Comparison of ENCODE assay signal across 12 cellular contexts in the genomic region with DNA sequence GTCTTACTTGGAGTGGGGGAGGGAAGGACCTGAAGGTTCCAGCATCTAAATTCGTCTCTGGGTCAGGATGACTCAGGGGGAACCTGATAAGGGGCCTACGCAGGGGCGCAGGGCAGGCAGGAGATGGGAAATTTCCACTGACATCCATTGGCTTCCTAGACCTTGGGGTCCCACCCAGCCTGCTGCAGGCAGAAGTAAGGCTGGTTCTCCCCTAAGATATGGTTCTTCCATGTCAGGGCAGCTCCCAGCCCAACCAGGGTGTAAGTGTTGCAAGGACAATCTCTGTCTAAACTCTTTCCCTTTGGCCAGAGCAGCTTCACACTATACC. TPM values are rescaled to one million over a fixed set of nuclear protein-coding genes. Genes with fewer than 3 reads are reported as not detected.
A peak's percentile ranks its signal among the peaks of the same experiment; 100 is the strongest.
DNase-seq lines count a peak whose midpoint lies in the region; ATAC-seq and TF ChIP-seq lines count a peak whose summit lies in the region.
"Had no signal": no experiment of that assay in that cellular context is flagged by ENCODE, and none has a peak within 500 bp of the region (broad histone marks: within the 10 kb centered on the region; RNA-seq: fewer than 3 reads in every experiment).

No MANE protein-coding gene starts in this region.

- H3K27me3 ChIP-seq in heart right ventricle (peaks cover 0 to 23% (median 0%) of the 10 kb centered on the region in 7 donors), right cardiac atrium (ENCODE audit: control insufficient read depth, insufficient read depth) (no peaks in the 10 kb centered on the region), parathyroid adenoma (ENCODE audit: control insufficient read depth, insufficient read depth, low read length) (no peaks in the 10 kb centered on the region), aorta (ENCODE audit: control insufficient read depth in 1 of 2, insufficient read depth in 2 of 2, low read length in 1 of 2) (no peaks in the 10 kb centered on the region)

- H3K36me3 Mint-ChIP-seq in activated T-helper 1 cell treated with anti-CD3 and anti-CD28 coated beads, Interleukin-12 subunit alpha, Interleukin-12 subunit beta, Interleukin-2, Interleukin-4 antibody, amounts not matched to agents 30 ng/mL and 10 ng/mL and 1 ng/mL, durations not matched to agents 14 hours and 24 hours and 36 hours (ENCODE audit: low read depth), result no peaks in the 10 kb centered on the region

- peak overlapping the region; percentile 55 for H2AFZ ChIP-seq in parathyroid adenoma

- peaks cover 37% of the 10 kb centered on the region for H3K27me3 Mint-ChIP-seq in activated T-helper 1 cell treated with anti-CD3 and anti-CD28 coated beads, Interleukin-12 subunit alpha, Interleukin-12 subunit beta, Interleukin-2, Interleukin-4 antibody, amounts not matched to agents 30 ng/mL and 10 ng/mL and 1 ng/mL, durations not matched to agents 14 hours and 24 hours and 36 hours (ENCODE audit: insufficient read depth)

- no peak overlapping the region for H3K4me3 Mint-ChIP-seq in activated T-helper 1 cell treated with anti-CD3 and anti-CD28 coated beads, Interleukin-12 subunit alpha, Interleukin-12 subunit beta, Interleukin-2, Interleukin-4 antibody, amounts not matched to agents 30 ng/mL and 10 ng/mL and 1 ng/mL, durations not matched to agents 14 hours and 24 hours and 36 hours

- H3K9me3 ChIP-seq in heart right ventricle, result no peaks in the 10 kb centered on the region
- no peaks in the 10 kb centered on the region for H3K9me3 ChIP-seq in right cardiac atrium (ENCODE audit: control insufficient read depth, low read length)
- no peaks in the 10 kb centered on the region for H3K9me3 ChIP-seq in parathyroid adenoma (ENCODE audit: control insufficient read depth, low read length)
- no peaks in the 10 kb centered on the region for H3K9me3 ChIP-seq in aorta (ENCODE audit: control insufficient read depth, low read length)

- no peak overlapping the region for H3K4me3 ChIP-seq in heart right ventricle
- H3K4me3 ChIP-seq in right cardiac atrium (ENCODE audit: low read length), result no peak overlapping the region
- no peak overlapping the region for H3K4me3 ChIP-seq in parathyroid adenoma (ENCODE audit: low read depth, low read length)
- no peak overlapping the region for H3K4me3 ChIP-seq in aorta (ENCODE audit: low read length in 2 of 2)

- TF ChIP-seq CTCF in heart right ventricle (IDR thresholded peaks at IDR 0.05) (no peak), parathyroid adenoma (IDR thresholded peaks at IDR 0.05) (no peak)

- no peak overlapping the region for H3K4me2 ChIP-seq in parathyroid adenoma (ENCODE audit: low read length)

- H3K27ac ChIP-seq in heart right ventricle (peak overlapping the region; percentile 31 to 100 (median 98)), right cardiac atrium (ENCODE audit: low read length) (peak overlapping the region; percentile 92), parathyroid adenoma (peak overlapping the region; percentile 87), aorta (ENCODE audit: low read depth in 1 of 2, low read length in 2 of 2) (peak overlapping the region; percentile 58 to 62)

- intact Hi-C loops in heart right ventricle (cut with DNase I) (loop anchor here in 1 of 10 donors (5.0 kb wide), 1 partner anchor 75 kb away; the partner anchor contains the start of gene TMEM253), Right ventricle myocardium superior (cut with DNase I) (no loop called here), right cardiac atrium (cut with DNase I) (no loop called here), aorta (cut with DNase I) (loop anchor here in 1 of 2 donors (5.0 kb wide), 1 partner anchor 65 kb away; no protein-coding TSS in a partner anchor)
- intact Hi-C loops in activated T-helper 1 cell treated with anti-CD3 and anti-CD28 coated beads, Interleukin-12 subunit alpha, Interleukin-12 subunit beta, Interleukin-2, Interleukin-4 antibody, amounts not matched to agents 30 ng/mL and 10 ng/mL and 1 ng/mL, durations not matched to agents 14 hours and 24 hours and 36 hours (cut with micrococcal nuclease), result no loop called here

- H3K9ac ChIP-seq in parathyroid adenoma, result no peak overlapping the region

- peaks cover 12% of the 10 kb centered on the region for H3K79me2 ChIP-seq in parathyroid adenoma

- H3K36me3 ChIP-seq in heart right ventricle (peaks cover 0 to 8% (median 0%) of the 10 kb centered on the region in 9 donors), parathyroid adenoma (ENCODE audit: control insufficient read depth, insufficient read depth, low read length) (no peaks in the 10 kb centered on the region), aorta (ENCODE audit: control insufficient read depth in 1 of 2, insufficient read depth in 2 of 2, low read length in 1 of 2) (no peaks in the 10 kb centered on the region)

- DNase-seq in heart right ventricle (no peak), Right ventricle myocardium superior (no peak), right cardiac atrium (peak in 2 of 3 donors; percentile 61 to 71), aorta (no peak), NCI-H2081 (lab: John Stamatoyannopoulos, UW) (no peak), HK-2 (ENCODE audit: unreplicated experiment) (no peak)
- DNase-seq in activated T-helper 1 cell treated with anti-CD3 and anti-CD28 coated beads, Interleukin-12 subunit alpha, Interleukin-12 subunit beta, Interleukin-2, Interleukin-4 antibody, amounts not matched to agents 30 ng/mL and 10 ng/mL and 1 ng/mL, durations not matched to agents 14 hours and 24 hours and 36 hours (ENCODE audit: low spot score), result no peak
- DNase-seq: DND-41; NCI-H2227 treated with DMSO at 0.1 percent for 48 hours; stimulated activated naive CD4-positive, alpha-beta T cell had no signal

- H3K4me1 Mint-ChIP-seq in activated T-helper 1 cell treated with anti-CD3 and anti-CD28 coated beads, Interleukin-12 subunit alpha, Interleukin-12 subunit beta, Interleukin-2, Interleukin-4 antibody, amounts not matched to agents 30 ng/mL and 10 ng/mL and 1 ng/mL, durations not matched to agents 14 hours and 24 hours and 36 hours (ENCODE audit: low read depth), result peaks cover 6% of the 10 kb centered on the region

- ATAC-seq in heart right ventricle (peak in 2 of 8 donors; percentile 16 to 18), Right ventricle myocardium superior (ENCODE audit: poor library complexity) (no peak), right cardiac atrium (peak in 1 of 2 donors; percentile 58), aorta (ENCODE audit: low FRiP score) (no peak)

- 7 to 21% methylated on average over 3 of the region's 3 CpGs for WGBS in heart right ventricle, 2 donors
- WGBS in right cardiac atrium, result 10% methylated on average over 3 of the region's 3 CpGs
- WGBS in aorta, 2 donors, result 4 to 10% methylated on average over 3 of the region's 3 CpGs

- H3K9me3 Mint-ChIP-seq in activated T-helper 1 cell treated with anti-CD3 and anti-CD28 coated beads, Interleukin-12 subunit alpha, Interleukin-12 subunit beta, Interleukin-2, Interleukin-4 antibody, amounts not matched to agents 30 ng/mL and 10 ng/mL and 1 ng/mL, durations not matched to agents 14 hours and 24 hours and 36 hours, result no peaks in the 10 kb centered on the region

- no peak overlapping the region for H3K27ac Mint-ChIP-seq in activated T-helper 1 cell treated with anti-CD3 and anti-CD28 coated beads, Interleukin-12 subunit alpha, Interleukin-12 subunit beta, Interleukin-2, Interleukin-4 antibody, amounts not matched to agents 30 ng/mL and 10 ng/mL and 1 ng/mL, durations not matched to agents 14 hours and 24 hours and 36 hours

- peaks cover 14 to 49% (median 36%) of the 10 kb centered on the region in 9 donors for H3K4me1 ChIP-seq in heart right ventricle
- peaks cover 12% of the 10 kb centered on the region for H3K4me1 ChIP-seq in right cardiac atrium (ENCODE audit: control insufficient read depth, insufficient read depth, low read length)
- peaks cover 18% of the 10 kb centered on the region for H3K4me1 ChIP-seq in parathyroid adenoma
- peaks cover 0 to 3% of the 10 kb centered on the region in 2 donors for H3K4me1 ChIP-seq in aorta (ENCODE audit: control insufficient read depth in 1 of 2, insufficient read depth in 2 of 2, low read length in 2 of 2)

RNA-seq across cellular contexts. Expression of gene NDRG2, which starts 2.1 kb away (rescaled TPM):
- total RNA-seq in heart right ventricle, result 100 to 1,000 TPM; 242 to 420 (median 299) TPM
- 100 to 1,000 TPM; 286 to 293 TPM for polyA plus RNA-seq in heart right ventricle
- total RNA-seq in Right ventricle myocardium superior, result 327 TPM
- total RNA-seq in right cardiac atrium, result 100 to 1,000 TPM; 219 to 368 (median 330) TPM
- polyA plus RNA-seq in right cardiac atrium, result 351 TPM
- 100 to 1,000 TPM in 1 of 2 donors, 10 to 100 TPM in 1; 68.7 to 107 TPM for total RNA-seq in aorta
- 100 to 1,000 TPM in 1 of 2 donors, 10 to 100 TPM in 1; 83.6 to 196 TPM for polyA plus RNA-seq in aorta
- 1.5 and 1.6 TPM in 2 replicates for total RNA-seq in activated T-helper 1 cell treated with anti-CD3 and anti-CD28 coated beads, Interleukin-12 subunit alpha, Interleukin-12 subunit beta, Interleukin-2, Interleukin-4 antibody, amounts not matched to agents 30 ng/mL and 10 ng/mL and 1 ng/mL, durations not matched to agents 14 hours and 24 hours and 36 hours
- total RNA-seq: endothelial cell of umbilical vein had no signal

RNA-seq across cellular contexts. Expression of gene TPPP2, which starts 3.1 kb away (rescaled TPM):
- total RNA-seq in heart right ventricle (1 to 10 TPM in 5 of 10 donors, under 1 TPM in 5; 0.28 to 3.2 (median 0.91) TPM), Right ventricle myocardium superior (0.81 TPM), right cardiac atrium (1 to 10 TPM in 3 of 4 donors, under 1 TPM in 1; 0.56 to 1.7 (median 1.1) TPM), aorta (not detected)
- polyA plus RNA-seq in heart right ventricle (1 to 10 TPM in 1 of 2 donors, under 1 TPM in 1; 0.75 to 1.1 TPM), right cardiac atrium (0.43 TPM), aorta (not detected)
- not detected in 2 replicates for total RNA-seq in activated T-helper 1 cell treated with anti-CD3 and anti-CD28 coated beads, Interleukin-12 subunit alpha, Interleukin-12 subunit beta, Interleukin-2, Interleukin-4 antibody, amounts not matched to agents 30 ng/mL and 10 ng/mL and 1 ng/mL, durations not matched to agents 14 hours and 24 hours and 36 hours
- total RNA-seq: endothelial cell of umbilical vein had no signal
- polyA plus RNA-seq: endothelial cell of umbilical vein had no signal

RNA-seq across cellular contexts. Expression of gene RNASE13, which starts 7.7 kb away (rescaled TPM):
- total RNA-seq in heart right ventricle, result not detected
- not detected for polyA plus RNA-seq in heart right ventricle
- total RNA-seq in Right ventricle myocardium superior, result not detected
- total RNA-seq in right cardiac atrium, result not detected
- not detected for polyA plus RNA-seq in right cardiac atrium
- total RNA-seq in aorta, result not detected
- polyA plus RNA-seq in aorta, result under 1 TPM in 1 of 2 donors, not detected in 1; 0.18 TPM
- total RNA-seq in activated T-helper 1 cell treated with anti-CD3 and anti-CD28 coated beads, Interleukin-12 subunit alpha, Interleukin-12 subunit beta, Interleukin-2, Interleukin-4 antibody, amounts not matched to agents 30 ng/mL and 10 ng/mL and 1 ng/mL, durations not matched to agents 14 hours and 24 hours and 36 hours, result not detected in 2 replicates
- total RNA-seq: endothelial cell of umbilical vein had no signal
- polyA plus RNA-seq: endothelial cell of umbilical vein had no signal

RNA-seq across cellular contexts. Expression of gene RNASE7, which starts 15.2 kb away (rescaled TPM):
- total RNA-seq in heart right ventricle, result not detected
- under 1 TPM in 1 of 2 donors, not detected in 1; 0.03 TPM for polyA plus RNA-seq in heart right ventricle
- not detected for total RNA-seq in Right ventricle myocardium superior
- total RNA-seq in right cardiac atrium, result not detected
- polyA plus RNA-seq in right cardiac atrium, result not detected
- not detected for total RNA-seq in aorta
- not detected for polyA plus RNA-seq in aorta
- not detected in 2 replicates for total RNA-seq in activated T-helper 1 cell treated with anti-CD3 and anti-CD28 coated beads, Interleukin-12 subunit alpha, Interleukin-12 subunit beta, Interleukin-2, Interleukin-4 antibody, amounts not matched to agents 30 ng/mL and 10 ng/mL and 1 ng/mL, durations not matched to agents 14 hours and 24 hours and 36 hours
- total RNA-seq: endothelial cell of umbilical vein had no signal
- polyA plus RNA-seq: endothelial cell of umbilical vein had no signal

RNA-seq across cellular contexts. Expression of gene SLC39A2, which starts 27.9 kb away (rescaled TPM):
- total RNA-seq in heart right ventricle, result not detected
- not detected for polyA plus RNA-seq in heart right ventricle
- not detected for total RNA-seq in Right ventricle myocardium superior
- total RNA-seq in right cardiac atrium, result under 1 TPM in 2 of 4 donors, not detected in 2; 0.29 to 0.35 TPM
- 0.16 TPM for polyA plus RNA-seq in right cardiac atrium
- total RNA-seq in aorta, result not detected
- not detected for polyA plus RNA-seq in aorta
- 0.24 and 0.36 TPM in 2 replicates for total RNA-seq in activated T-helper 1 cell treated with anti-CD3 and anti-CD28 coated beads, Interleukin-12 subunit alpha, Interleukin-12 subunit beta, Interleukin-2, Interleukin-4 antibody, amounts not matched to agents 30 ng/mL and 10 ng/mL and 1 ng/mL, durations not matched to agents 14 hours and 24 hours and 36 hours
- total RNA-seq: endothelial cell of umbilical vein had no signal

Comparison
In these comparisons a context has a peak if more than half of its experiments do, and no peak if none do; other contexts are left out.
1. DNase-seq: peak in right cardiac atrium (2 of 3); none in heart right ventricle (0 of 2), Right ventricle myocardium superior (single experiment), aorta (0 of 2), activated T-helper 1 cell treated with anti-CD3 and anti-CD28 coated beads, Interleukin-12 subunit alpha, Interleukin-12 subunit beta, Interleukin-2, Interleukin-4 antibody, amounts not matched to agents 30 ng/mL and 10 ng/mL and 1 ng/mL, durations not matched to agents 14 hours and 24 hours and 36 hours (single experiment), NCI-H2081 (0 of 2) and HK-2 (single experiment).
2. RNA of gene NDRG2, which starts 2.1 kb away (total RNA-seq): 219 to 368 TPM in right cardiac atrium, 327 TPM in Right ventricle myocardium superior (single experiment), 242 to 420 TPM in heart right ventricle and 68.7 to 107 TPM in aorta; 1.5 to 1.6 TPM in activated T-helper 1 cell treated with anti-CD3 and anti-CD28 coated beads, Interleukin-12 subunit alpha, Interleukin-12 subunit beta, Interleukin-2, Interleukin-4 antibody, amounts not matched to agents 30 ng/mL and 10 ng/mL and 1 ng/mL, durations not matched to agents 14 hours and 24 hours and 36 hours; every median in the first group is over 10 times any median in the second.
3. Peak in every context shown above with its lines, with median percentiles within 50 percentile points of each other: H3K27ac ChIP-seq.